1 cellular context compared by ENCODE assay signal in genomic region chr7:80885774-80886173, GRCh38.
TF ChIP-seq lines count a peak whose summit lies in the region.

No MANE protein-coding gene starts in this region.

TF ChIP-seq in HEK293, 187 proteins besides CTCF, POLR2A, EP300 and RAD21 (continued from another document):
- no peak for TF ChIP-seq GLI2 (tag by site-specific recombination; IDR thresholded peaks at IDR 0.05; ENCODE audit: borderline replicate concordance, low read depth)
- no peak for TF ChIP-seq OSR2 (tag by site-specific recombination; IDR thresholded peaks at IDR 0.05)
- peak; percentile 60 for TF ChIP-seq ZNF629 (tag by site-specific recombination; IDR thresholded peaks at IDR 0.05)
- TF ChIP-seq PATZ1 (tag by site-specific recombination; IDR thresholded peaks at IDR 0.05), result no peak
- TF ChIP-seq ZNF48 (tag by site-specific recombination; IDR thresholded peaks at IDR 0.05), result no peak
- TF ChIP-seq ZXDB (tag by site-specific recombination; IDR thresholded peaks at IDR 0.05), result 0 out of 2 replicates have a peak, but pooled peaks have one; percentile 23
- no peak for TF ChIP-seq ZSCAN23 (tag by site-specific recombination; IDR thresholded peaks at IDR 0.05)
- TF ChIP-seq SP7 (tag by site-specific recombination; IDR thresholded peaks at IDR 0.05), result peak; percentile 63; the same call in 1 of the 2 replicates
- TF ChIP-seq FEZF1 (tag by site-specific recombination; IDR thresholded peaks at IDR 0.05), result peak; percentile 55
- TF ChIP-seq BCL11B (tag by site-specific recombination; IDR thresholded peaks at IDR 0.05; ENCODE audit: low read depth), result no peak
- TF ChIP-seq PRDM6 (tag by site-specific recombination; IDR thresholded peaks at IDR 0.05), result peak; percentile 49
- no peak for TF ChIP-seq ZNF366 (tag by site-specific recombination; conservative IDR thresholded peaks at IDR 0.05)
- no peak for TF ChIP-seq ZSCAN5A (tag by site-specific recombination; IDR thresholded peaks at IDR 0.05)
- no peak for TF ChIP-seq ZNF114 (tag by site-specific recombination; IDR thresholded peaks at IDR 0.05)
- no peak for TF ChIP-seq PBX3 (CRISPR knock-in tag; IDR thresholded peaks at IDR 0.05)
- no peak for TF ChIP-seq ZNF555 (tag by site-specific recombination; conservative IDR thresholded peaks at IDR 0.05)
